In genomic region chr11:83011333-83012167, GRCh38 we compare ENCODE assay signal across 16 cellular contexts.
DNase-seq lines count a peak whose midpoint lies in the region; ATAC-seq, FAIRE-seq and TF ChIP-seq lines count a peak whose summit lies in the region.
"Had no signal": no experiment of that assay in that cellular context is flagged by ENCODE, and none has a peak within 500 bp of the region (broad histone marks: within the 10 kb centered on the region; RNA-seq: fewer than 3 reads in every experiment).

No MANE protein-coding gene starts in this region.

- H3K4ac ChIP-seq in mesendoderm (ENCODE audit: low read depth, low read length): no peak overlapping the region

- no peak overlapping the region for H4K8ac ChIP-seq in mesendoderm (ENCODE audit: low read depth, low read length)

- no peak overlapping the region for H2BK5ac ChIP-seq in mesendoderm (ENCODE audit: low read length)

- TF ChIP-seq CTCF in astrocyte (IDR thresholded peaks at IDR 0.05; ENCODE audit: insufficient read depth, low read depth, low read length) (no peak), left ventricle myocardium inferior (IDR thresholded peaks at IDR 0.05; ENCODE audit: borderline replicate concordance) (no peak), psoas muscle (IDR thresholded peaks at IDR 0.05) (no peak)

- H3K79me1 ChIP-seq in mesendoderm (ENCODE audit: low read length): no peaks in the 10 kb centered on the region

- H3K9me3 Mint-ChIP-seq in astrocyte (ENCODE audit: unreplicated experiment): no peaks in the 10 kb centered on the region
- no peaks in the 10 kb centered on the region for H3K9me3 Mint-ChIP-seq in stimulated activated effector memory CD8-positive, alpha-beta T cell treated with anti-CD3 and anti-CD28 coated beads, Interleukin-12 subunit alpha, Interleukin-12 subunit beta, amount 100 ng/mL, for 72 hours

- H3K56ac ChIP-seq in mesendoderm (ENCODE audit: low read length): no peak overlapping the region

- H2AFZ ChIP-seq in astrocyte (ENCODE audit: low read depth, low read length): no peak overlapping the region

- H3K23ac ChIP-seq in mesendoderm (ENCODE audit: low read length): no peak overlapping the region

- intact Hi-C loops in left ventricle myocardium inferior (cut with micrococcal nuclease) (no loop called here), psoas muscle (cut with DNase I) (no loop called here)

- no peak overlapping the region for H2BK15ac ChIP-seq in mesendoderm (replicated peaks; ENCODE audit: low read depth)

- no peak overlapping the region for H4K5ac ChIP-seq in mesendoderm (ENCODE audit: low read length)

- H2BK120ac ChIP-seq in mesendoderm (ENCODE audit: low read depth, low read length): no peak overlapping the region

- no peak for FAIRE-seq in astrocyte (lab: Jason Lieb, UNC)

- ATAC-seq in psoas muscle (peak; percentile 43 to 65 (median 54)), HG03097 (IDR thresholded peaks at IDR 0.05; ENCODE audit: low FRiP score, unreplicated experiment) (no peak)
- no peak for ATAC-seq in stimulated activated effector memory CD8-positive, alpha-beta T cell treated with anti-CD3 and anti-CD28 coated beads, Interleukin-12 subunit alpha, Interleukin-12 subunit beta, amount 100 ng/mL, for 72 hours

- H3K4me1 Mint-ChIP-seq in astrocyte (ENCODE audit: low read depth, unreplicated experiment): peaks cover 40% of the 10 kb centered on the region
- peaks cover 32% of the 10 kb centered on the region for H3K4me1 Mint-ChIP-seq in stimulated activated effector memory CD8-positive, alpha-beta T cell treated with anti-CD3 and anti-CD28 coated beads, Interleukin-12 subunit alpha, Interleukin-12 subunit beta, amount 100 ng/mL, for 72 hours

- 22 to 49% (median 40%) methylated on average over 2 of the region's 2 CpGs for WGBS in psoas muscle, 3 donors
- WGBS in mesendoderm (ENCODE audit: extremely low coverage, insufficient coverage, low lambda C conversion rate): no CpG with 5 or more reads among the region's 2 CpGs

- H3K36me3 Mint-ChIP-seq in astrocyte (ENCODE audit: low read depth, unreplicated experiment): peaks cover 2% of the 10 kb centered on the region
- no peaks in the 10 kb centered on the region for H3K36me3 Mint-ChIP-seq in stimulated activated effector memory CD8-positive, alpha-beta T cell treated with anti-CD3 and anti-CD28 coated beads, Interleukin-12 subunit alpha, Interleukin-12 subunit beta, amount 100 ng/mL, for 72 hours
- H3K36me3 Mint-ChIP-seq: mesothelial cell of epicardium had no signal

- H3K36me3 ChIP-seq in astrocyte (ENCODE audit: insufficient read depth, low read length) (no peaks in the 10 kb centered on the region), left ventricle myocardium inferior (no peaks in the 10 kb centered on the region), psoas muscle (ENCODE audit: insufficient read depth in 1 of 2, low read depth in 1 of 2) (peaks cover 0 to 2% of the 10 kb centered on the region in 2 donors), mesendoderm (ENCODE audit: control insufficient read depth, insufficient read depth, low read length) (no peaks in the 10 kb centered on the region)

- no peaks in the 10 kb centered on the region for H3K9me3 ChIP-seq in astrocyte (ENCODE audit: insufficient read depth, low read depth, low read length)
- H3K9me3 ChIP-seq in left ventricle myocardium inferior (replicated peaks): no peaks in the 10 kb centered on the region
- no peaks in the 10 kb centered on the region for H3K9me3 ChIP-seq in psoas muscle
- H3K9me3 ChIP-seq: spleen had no signal

- no peaks in the 10 kb centered on the region for H3K27me3 Mint-ChIP-seq in astrocyte (ENCODE audit: low read depth, unreplicated experiment)

- peak overlapping the region; percentile 11 for H3K4me2 ChIP-seq in astrocyte (ENCODE audit: low read length)
- H3K4me2 ChIP-seq in mesendoderm (ENCODE audit: low read length): no peak overlapping the region

- peaks cover 8% of the 10 kb centered on the region for H4K20me1 ChIP-seq in astrocyte (ENCODE audit: insufficient read depth, low read length)

- H3K4me3 ChIP-seq in astrocyte (ENCODE audit: insufficient read depth, low read depth, low read length) (no peak overlapping the region), left ventricle myocardium inferior (no peak overlapping the region), psoas muscle (no peak overlapping the region), mesendoderm (ENCODE audit: low read length) (no peak overlapping the region)
- H3K4me3 ChIP-seq: spleen had no signal

- H3K79me2 ChIP-seq in astrocyte (ENCODE audit: insufficient read depth, low read length) (peaks cover 26% of the 10 kb centered on the region), mesendoderm (ENCODE audit: control insufficient read depth, insufficient read depth, low read length) (no peaks in the 10 kb centered on the region)

- DNase-seq in DMS 273 (lab: John Stamatoyannopoulos, UW; ENCODE audit: unreplicated experiment): peak; percentile 10
- DNase-seq in DMS 273 treated with DMSO at 0.1 percent for 48 hours (lab: John Stamatoyannopoulos, UW): no peak
- DNase-seq in astrocyte (ENCODE audit: low read depth): peak; percentile 37
- DNase-seq in left ventricle myocardium inferior: no peak
- DNase-seq in psoas muscle: no peak
- DNase-seq in stimulated activated effector memory CD8-positive, alpha-beta T cell treated with anti-CD3 and anti-CD28 coated beads, Interleukin-12 subunit alpha, Interleukin-12 subunit beta, amount 100 ng/mL, for 72 hours (ENCODE audit: low spot score in 2 of 2): no peak
- DNase-seq in mesendoderm: no peak
- DNase-seq: activated effector memory CD4-positive, alpha-beta T cell treated with anti-CD3 and anti-CD28 coated beads, Interleukin-2, amount 50 U/mL, for 16 hours; aorta; HCEC 1CT; NCI-H226; OCI-M1; spleen had no signal

- H3K4me3 Mint-ChIP-seq in astrocyte (ENCODE audit: unreplicated experiment): no peak overlapping the region
- H3K4me3 Mint-ChIP-seq in stimulated activated effector memory CD8-positive, alpha-beta T cell treated with anti-CD3 and anti-CD28 coated beads, Interleukin-12 subunit alpha, Interleukin-12 subunit beta, amount 100 ng/mL, for 72 hours: no peak overlapping the region
- H3K4me3 Mint-ChIP-seq: mesothelial cell of epicardium had no signal

- peak overlapping the region; percentile 38 for H3K27ac Mint-ChIP-seq in astrocyte (ENCODE audit: unreplicated experiment)
- no peak overlapping the region for H3K27ac Mint-ChIP-seq in stimulated activated effector memory CD8-positive, alpha-beta T cell treated with anti-CD3 and anti-CD28 coated beads, Interleukin-12 subunit alpha, Interleukin-12 subunit beta, amount 100 ng/mL, for 72 hours
- H3K27ac Mint-ChIP-seq: mesothelial cell of epicardium had no signal

- H3K18ac ChIP-seq in mesendoderm (ENCODE audit: low read length): no peak overlapping the region

- H3K9ac ChIP-seq in astrocyte (ENCODE audit: low read length): no peak overlapping the region
- no peak overlapping the region for H3K9ac ChIP-seq in mesendoderm (ENCODE audit: low read length)

- H3K27ac ChIP-seq in astrocyte (ENCODE audit: low read depth, low read length) (no peak overlapping the region), left ventricle myocardium inferior (replicated peaks) (peak overlapping the region; percentile 61), psoas muscle (peak overlapping the region; percentile 34), mesendoderm (ENCODE audit: low read depth, low read length) (no peak overlapping the region)
- H3K27ac ChIP-seq: 22Rv1 had no signal

- H3K27me3 ChIP-seq in astrocyte (ENCODE audit: insufficient read depth, low read length): no peaks in the 10 kb centered on the region
- H3K27me3 ChIP-seq in left ventricle myocardium inferior (ENCODE audit: low read depth): no peaks in the 10 kb centered on the region
- no peaks in the 10 kb centered on the region for H3K27me3 ChIP-seq in psoas muscle (ENCODE audit: insufficient read depth in 3 of 3, low read length in 2 of 3)
- H3K27me3 ChIP-seq in mesendoderm (ENCODE audit: insufficient read depth, low read length, poor library complexity): no peaks in the 10 kb centered on the region
- H3K27me3 ChIP-seq: spleen had no signal

- H3K4me1 ChIP-seq in astrocyte (ENCODE audit: insufficient read depth, low read length): peaks cover 34% of the 10 kb centered on the region
- peaks cover 90% of the 10 kb centered on the region for H3K4me1 ChIP-seq in left ventricle myocardium inferior
- peaks cover 63% of the 10 kb centered on the region for H3K4me1 ChIP-seq in psoas muscle
- H3K4me1 ChIP-seq in mesendoderm (ENCODE audit: control insufficient read depth, low read depth, low read length): no peaks in the 10 kb centered on the region

- H2AK5ac ChIP-seq in mesendoderm (ENCODE audit: low read length): no peak overlapping the region

Comparison
In these comparisons a context has a peak if more than half of its experiments do, and no peak if none do; other contexts are left out.
1. DNase-seq: peak in DMS 273 (single experiment) and astrocyte (single experiment); none in DMS 273 treated with DMSO at 0.1 percent for 48 hours (single experiment), left ventricle myocardium inferior (single experiment), psoas muscle (0 of 2), stimulated activated effector memory CD8-positive, alpha-beta T cell treated with anti-CD3 and anti-CD28 coated beads, Interleukin-12 subunit alpha, Interleukin-12 subunit beta, amount 100 ng/mL, for 72 hours (0 of 2) and mesendoderm (single experiment).
2. H3K27ac ChIP-seq: peak in left ventricle myocardium inferior (single experiment) and psoas muscle (single experiment); none in astrocyte (single experiment) and mesendoderm (single experiment).
3. ATAC-seq: peak in psoas muscle (4 of 4); none in stimulated activated effector memory CD8-positive, alpha-beta T cell treated with anti-CD3 and anti-CD28 coated beads, Interleukin-12 subunit alpha, Interleukin-12 subunit beta, amount 100 ng/mL, for 72 hours (single experiment) and HG03097 (single experiment).